Comparison of ENCODE assay signal across 2 cellular contexts in the genomic region with DNA sequence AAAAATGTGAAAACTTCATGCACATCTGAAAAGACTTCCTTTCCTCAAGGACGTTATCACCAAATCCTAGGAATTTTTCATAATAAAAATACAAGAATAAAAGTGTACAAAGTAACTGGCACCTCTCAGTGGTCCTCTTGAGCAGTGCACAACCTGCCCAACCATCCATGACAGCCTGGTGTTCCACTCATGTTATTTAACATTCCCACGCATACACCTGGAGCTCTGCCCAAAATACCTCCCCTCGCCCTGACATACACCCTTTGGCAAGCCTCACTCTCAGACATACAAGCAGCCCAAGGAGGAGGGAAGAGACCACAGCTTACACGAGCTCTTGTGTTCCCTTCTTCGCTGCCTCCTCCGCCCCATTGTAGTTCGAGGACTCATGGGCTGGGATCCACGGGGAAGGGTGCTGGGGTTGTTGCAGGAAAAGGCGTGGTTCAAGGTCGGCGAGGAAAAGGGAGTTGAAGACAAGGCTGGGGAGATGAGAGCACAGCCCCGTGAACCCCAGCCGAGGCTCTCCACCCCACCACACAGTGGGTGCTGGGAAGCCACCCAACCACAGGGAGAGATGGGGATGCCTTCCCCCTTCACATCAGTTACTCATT.
TF ChIP-seq lines count a peak whose summit lies in the region.

No MANE protein-coding gene starts in this region.

TF ChIP-seq in H1, 55 proteins besides CTCF, POLR2A, EP300 and RAD21:
- TF ChIP-seq NANOG (IDR thresholded peaks at IDR 0.05; ENCODE audit: insufficient read depth, low read depth, low read length, poor library complexity, severe bottlenecking) (no peak), RNF2 (IDR thresholded peaks at IDR 0.05; ENCODE audit: borderline replicate concordance, low read depth, low read length, missing control alignments, poor library complexity, severe bottlenecking) (no peak), SP1 (IDR thresholded peaks at IDR 0.05; ENCODE audit: low read depth, low read length) (no peak), JUND (IDR thresholded peaks at IDR 0.05; ENCODE audit: low read length) (no peak), KDM1A (IDR thresholded peaks at IDR 0.05; ENCODE audit: borderline replicate concordance, low read length) (peak; percentile 70; the same call in 1 of the 2 replicates), HDAC2 (IDR thresholded peaks at IDR 0.05; ENCODE audit: borderline replicate concordance in 1 of 2, low read depth in 2 of 2, low read length in 2 of 2) (peak in 1 of 2 experiments; percentile 86; a peak in 1 of 4 replicates)

TF ChIP-seq in SK-N-SH treated with all-trans-retinoic acid at 6 μM for 48 hours, 23 proteins besides CTCF, POLR2A, EP300 and RAD21:
- TF ChIP-seq ZNF70 (CRISPR knock-in tag; IDR thresholded peaks at IDR 0.05): no peak
- TF ChIP-seq POU6F1 (CRISPR knock-in tag; IDR thresholded peaks at IDR 0.05; ENCODE audit: borderline replicate concordance, low read depth): no peak
- TF ChIP-seq TCF4 (CRISPR knock-in tag; IDR thresholded peaks at IDR 0.05; ENCODE audit: borderline replicate concordance): no peak
- no peak for TF ChIP-seq BACH2 (CRISPR knock-in tag; IDR thresholded peaks at IDR 0.05; ENCODE audit: borderline replicate concordance)
- TF ChIP-seq SNAI2 (CRISPR knock-in tag; IDR thresholded peaks at IDR 0.05): no peak
- TF ChIP-seq ISL1 (CRISPR knock-in tag; IDR thresholded peaks at IDR 0.05): no peak
- no peak for TF ChIP-seq PPARA (CRISPR knock-in tag; IDR thresholded peaks at IDR 0.05; ENCODE audit: borderline replicate concordance)
- no peak for TF ChIP-seq OSR1 (CRISPR knock-in tag; IDR thresholded peaks at IDR 0.05)
- no peak for TF ChIP-seq ARNTL (CRISPR knock-in tag; IDR thresholded peaks at IDR 0.05; ENCODE audit: borderline replicate concordance, low read depth)
- no peak for TF ChIP-seq ZNF565 (CRISPR knock-in tag; conservative IDR thresholded peaks at IDR 0.05; ENCODE audit: low read depth)
- TF ChIP-seq ESRRG (CRISPR knock-in tag; IDR thresholded peaks at IDR 0.05): no peak
- no peak for TF ChIP-seq RARB (CRISPR knock-in tag; IDR thresholded peaks at IDR 0.05)
- TF ChIP-seq CSDC2 (CRISPR knock-in tag; IDR thresholded peaks at IDR 0.05): no peak
- TF ChIP-seq ZFP30 (CRISPR knock-in tag; IDR thresholded peaks at IDR 0.05): no peak
- TF ChIP-seq, protein P1, sequence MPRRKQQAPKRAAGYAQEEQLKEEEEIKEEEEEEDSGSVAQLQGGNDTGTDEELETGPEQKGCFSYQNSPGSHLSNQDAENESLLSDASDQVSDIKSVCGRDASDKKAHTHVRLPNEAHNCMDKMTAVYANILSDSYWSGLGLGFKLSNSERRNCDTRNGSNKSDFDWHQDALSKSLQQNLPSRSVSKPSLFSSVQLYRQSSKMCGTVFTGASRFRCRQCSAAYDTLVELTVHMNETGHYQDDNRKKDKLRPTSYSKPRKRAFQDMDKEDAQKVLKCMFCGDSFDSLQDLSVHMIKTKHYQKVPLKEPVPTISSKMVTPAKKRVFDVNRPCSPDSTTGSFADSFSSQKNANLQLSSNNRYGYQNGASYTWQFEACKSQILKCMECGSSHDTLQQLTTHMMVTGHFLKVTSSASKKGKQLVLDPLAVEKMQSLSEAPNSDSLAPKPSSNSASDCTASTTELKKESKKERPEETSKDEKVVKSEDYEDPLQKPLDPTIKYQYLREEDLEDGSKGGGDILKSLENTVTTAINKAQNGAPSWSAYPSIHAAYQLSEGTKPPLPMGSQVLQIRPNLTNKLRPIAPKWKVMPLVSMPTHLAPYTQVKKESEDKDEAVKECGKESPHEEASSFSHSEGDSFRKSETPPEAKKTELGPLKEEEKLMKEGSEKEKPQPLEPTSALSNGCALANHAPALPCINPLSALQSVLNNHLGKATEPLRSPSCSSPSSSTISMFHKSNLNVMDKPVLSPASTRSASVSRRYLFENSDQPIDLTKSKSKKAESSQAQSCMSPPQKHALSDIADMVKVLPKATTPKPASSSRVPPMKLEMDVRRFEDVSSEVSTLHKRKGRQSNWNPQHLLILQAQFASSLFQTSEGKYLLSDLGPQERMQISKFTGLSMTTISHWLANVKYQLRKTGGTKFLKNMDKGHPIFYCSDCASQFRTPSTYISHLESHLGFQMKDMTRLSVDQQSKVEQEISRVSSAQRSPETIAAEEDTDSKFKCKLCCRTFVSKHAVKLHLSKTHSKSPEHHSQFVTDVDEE (CRISPR knock-in tag; IDR thresholded peaks at IDR 0.05): no peak
- TF ChIP-seq, protein P2, sequence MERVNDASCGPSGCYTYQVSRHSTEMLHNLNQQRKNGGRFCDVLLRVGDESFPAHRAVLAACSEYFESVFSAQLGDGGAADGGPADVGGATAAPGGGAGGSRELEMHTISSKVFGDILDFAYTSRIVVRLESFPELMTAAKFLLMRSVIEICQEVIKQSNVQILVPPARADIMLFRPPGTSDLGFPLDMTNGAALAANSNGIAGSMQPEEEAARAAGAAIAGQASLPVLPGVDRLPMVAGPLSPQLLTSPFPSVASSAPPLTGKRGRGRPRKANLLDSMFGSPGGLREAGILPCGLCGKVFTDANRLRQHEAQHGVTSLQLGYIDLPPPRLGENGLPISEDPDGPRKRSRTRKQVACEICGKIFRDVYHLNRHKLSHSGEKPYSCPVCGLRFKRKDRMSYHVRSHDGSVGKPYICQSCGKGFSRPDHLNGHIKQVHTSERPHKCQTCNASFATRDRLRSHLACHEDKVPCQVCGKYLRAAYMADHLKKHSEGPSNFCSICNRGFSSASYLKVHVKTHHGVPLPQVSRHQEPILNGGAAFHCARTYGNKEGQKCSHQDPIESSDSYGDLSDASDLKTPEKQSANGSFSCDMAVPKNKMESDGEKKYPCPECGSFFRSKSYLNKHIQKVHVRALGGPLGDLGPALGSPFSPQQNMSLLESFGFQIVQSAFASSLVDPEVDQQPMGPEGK (CRISPR knock-in tag; IDR thresholded peaks at IDR 0.05; ENCODE audit: borderline replicate concordance): no peak
